Comparison of ENCODE assay signal across 8 cellular contexts in the genomic region with DNA sequence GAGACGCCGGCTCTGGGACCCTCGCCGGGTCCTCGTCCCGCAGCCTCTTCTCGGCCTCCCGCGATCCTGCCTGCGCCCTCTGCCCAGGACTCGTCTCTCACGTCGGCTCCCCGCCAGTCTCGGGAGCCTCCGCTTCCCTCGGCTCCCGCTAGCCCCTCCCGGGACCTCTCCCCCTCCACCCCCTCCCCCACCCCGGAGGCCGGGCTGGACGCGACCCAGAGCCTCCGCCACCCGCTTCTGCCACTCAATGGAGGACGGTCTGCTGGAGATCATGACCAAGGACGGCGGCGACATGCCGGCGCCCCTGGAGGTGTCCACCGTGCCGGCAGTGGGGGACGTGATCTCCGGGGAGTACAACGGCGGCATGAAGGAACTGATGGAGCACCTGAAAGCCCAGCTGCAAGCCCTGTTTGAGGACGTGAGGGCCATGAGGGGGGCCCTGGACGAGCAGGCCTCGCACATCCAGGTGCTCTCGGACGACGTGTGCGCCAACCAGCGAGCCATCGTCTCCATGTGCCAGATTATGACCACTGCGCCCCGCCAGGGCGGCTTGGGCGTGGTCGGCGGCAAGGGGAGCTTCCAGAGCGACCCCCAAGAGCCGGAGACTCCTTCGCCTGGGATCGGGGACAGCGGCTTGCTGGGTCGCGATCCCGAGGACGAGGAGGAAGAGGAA. TPM values are rescaled to one million over a fixed set of nuclear protein-coding genes. Genes with fewer than 3 reads are reported as not detected.
DNase-seq lines count a peak whose midpoint lies in the region; ATAC-seq, FAIRE-seq and TF ChIP-seq lines count a peak whose summit lies in the region.

No MANE protein-coding gene starts in this region.

- no peak overlapping the region for H3K9ac ChIP-seq in HUES6 (ENCODE audit: low read length)
- no peak overlapping the region for H3K9ac ChIP-seq in GM12878 (ENCODE audit: control insufficient read depth, insufficient read depth, low read length)

- DNase-seq in BE2C (peak; percentile 34), GM12878 (ENCODE audit: low read depth, low spot score) (no peak), lower lobe of right lung (no peak), superior temporal gyrus (ENCODE audit: extremely low spot score) (no peak), NCI-H1105 (lab: John Stamatoyannopoulos, UW) (no peak), posterior vena cava (ENCODE audit: low spot score) (no peak)

- intact Hi-C loops in GM12878 (cut with micrococcal nuclease; ENCODE audit: unreplicated experiment) (no loop called here), lower lobe of right lung (cut with DNase I) (no loop called here), posterior vena cava (cut with DNase I) (no loop called here)

- H3K79me2 ChIP-seq in GM12878 (ENCODE audit: control insufficient read depth, insufficient read depth, low read length), result no peaks in the 10 kb centered on the region

- no peak for TF ChIP-seq EP300 in GM12878 (IDR thresholded peaks at IDR 0.05; ENCODE audit: borderline replicate concordance in 1 of 2, control insufficient read depth in 1 of 2, low read depth in 2 of 2, low read length in 2 of 2)

- no TSS peak for BruUV-seq in GM12878 (replicated peaks; lab: Mats Ljungman, UMichigan)

- SMC1A ChIA-PET in GM12878 (lab: Charles Lee; ENCODE audit: uncharacterized antibody, unreplicated experiment), result interaction anchor here (1.3 kb wide), 1 partner anchor 13 kb away, joined by 5 read pairs; no protein-coding TSS in a partner anchor

- H3K36me3 ChIP-seq in BE2C (no peaks in the 10 kb centered on the region), HUES6 (ENCODE audit: control insufficient read depth, insufficient read depth, low read length) (no peaks in the 10 kb centered on the region), GM12878 (ENCODE audit: control insufficient read depth in 2 of 2, insufficient read depth in 2 of 2, low read length in 1 of 2) (no peaks in the 10 kb centered on the region), lower lobe of right lung (no peaks in the 10 kb centered on the region), urinary bladder (ENCODE audit: insufficient read depth) (no peaks in the 10 kb centered on the region)

- no peak for FAIRE-seq in GM12878 (lab: Jason Lieb, UNC)

- RAD21 ChIA-PET in GM12878 (lab: Charles Lee; ENCODE audit: unreplicated experiment), result no interaction called here

- peak overlapping the region; percentile 89 for H3K4me2 ChIP-seq in GM12878 (ENCODE audit: control insufficient read depth, insufficient read depth)

- CTCF ChIA-PET in GM12878 (lab: Yijun Ruan, JAX), result interaction anchor here (1.6 kb wide), 1 partner anchor 26 kb away, joined by 5 read pairs; the partner anchor contains the start of gene ASB8

- H3K9me3 ChIP-seq in BE2C, result no peaks in the 10 kb centered on the region
- H3K9me3 ChIP-seq in HUES6 (ENCODE audit: control insufficient read depth, insufficient read depth, low read depth, low read length), result no peaks in the 10 kb centered on the region
- H3K9me3 ChIP-seq in GM12878 (replicated peaks; ENCODE audit: control insufficient read depth, insufficient read depth, low read length), result no peaks in the 10 kb centered on the region; the same call in 2 of the 3 replicates
- no peaks in the 10 kb centered on the region for H3K9me3 ChIP-seq in lower lobe of right lung

- ATAC-seq in GM12878, result no peak
- ATAC-seq in lower lobe of right lung, result peak; percentile 18 to 39

- TF ChIP-seq RAD21 in GM12878 (IDR thresholded peaks at IDR 0.05; ENCODE audit: insufficient read depth, low read depth, low read length), result no peak

- H3K4me3 ChIP-seq in BE2C (ENCODE audit: low read depth, low read length), result peak overlapping the region; percentile 66
- peak overlapping the region; percentile 74 for H3K4me3 ChIP-seq in HUES6 (ENCODE audit: low read depth, low read length)
- peak overlapping the region; percentile 83 for H3K4me3 ChIP-seq in GM12878
- H3K4me3 ChIP-seq in lower lobe of right lung, result peak overlapping the region; percentile 75
- H3K4me3 ChIP-seq in urinary bladder (ENCODE audit: low read depth, low read length), result peak overlapping the region; percentile 64

- peaks cover 26% of the 10 kb centered on the region for H3K27me3 ChIP-seq in BE2C
- H3K27me3 ChIP-seq in HUES6 (ENCODE audit: control insufficient read depth, insufficient read depth, low read length), result peaks cover 99% of the 10 kb centered on the region
- H3K27me3 ChIP-seq in GM12878 (replicated peaks in 1 of 2; ENCODE audit: control insufficient read depth in 2 of 2, insufficient read depth in 2 of 2, low read length in 1 of 2), result peaks cover 9 to 12% of the 10 kb centered on the region in 2 experiments
- peaks cover 66% of the 10 kb centered on the region for H3K27me3 ChIP-seq in lower lobe of right lung (ENCODE audit: low read depth)

- no peaks in the 10 kb centered on the region for H4K20me1 ChIP-seq in GM12878 (ENCODE audit: control insufficient read depth, insufficient read depth)

- no peak for TF ChIP-seq POLR2A in GM12878 (IDR thresholded peaks at IDR 0.05; ENCODE audit: low read depth, low read length)

- WGBS in GM12878 (ENCODE audit: insufficient coverage, insufficient replicate concordance, low lambda C conversion rate, missing lambda C conversion rate), result 22% methylated on average over 33 of the region's 61 CpGs
- under 1% methylated on average over 61 of the region's 61 CpGs for WGBS in urinary bladder

- no peak overlapping the region for H3K27ac ChIP-seq in HUES6 (ENCODE audit: low read depth, low read length)
- no peak overlapping the region for H3K27ac ChIP-seq in GM12878 (ENCODE audit: control insufficient read depth, insufficient read depth)
- H3K27ac ChIP-seq in lower lobe of right lung, result no peak overlapping the region
- H3K27ac ChIP-seq in urinary bladder (ENCODE audit: low read depth), result no peak overlapping the region

- POLR2A ChIA-PET in GM12878 (lab: Charles Lee), result no interaction called here

- TF ChIP-seq CTCF in BE2C (IDR thresholded peaks at IDR 0.05; ENCODE audit: low read depth, low read length) (no peak), GM12878 (IDR thresholded peaks at IDR 0.05 in 2 of 3, conservative IDR thresholded peaks at IDR 0.05 in 1 of 3; ENCODE audit: control insufficient read depth in 2 of 3, extremely low read depth in 1 of 3, insufficient read depth in 1 of 3, low read depth in 3 of 3, low read length in 3 of 3) (no peak), lower lobe of right lung (IDR thresholded peaks at IDR 0.05) (no peak)

- H3K4me1 ChIP-seq in BE2C (no peaks in the 10 kb centered on the region), HUES6 (ENCODE audit: control insufficient read depth, insufficient read depth, low read length) (0 out of 2 replicates have a peak, but pooled peaks cover 7% of the 10 kb centered on the region), GM12878 (ENCODE audit: control insufficient read depth, insufficient read depth, low read length) (peaks cover 5% of the 10 kb centered on the region), lower lobe of right lung (peaks cover 23% of the 10 kb centered on the region), urinary bladder (ENCODE audit: insufficient read depth) (no peaks in the 10 kb centered on the region)

- in situ Hi-C loops in GM12878 (cut with MboI), result no loop called here

- H2AFZ ChIP-seq in GM12878 (ENCODE audit: control insufficient read depth, low read depth, low read length), result peak overlapping the region; percentile 70

RNA-seq across cellular contexts. Expression of gene CCDC184, which starts 0.6 kb away (rescaled TPM):
- 1.7 TPM for polyA plus RNA-seq in BE2C (2012; ENCODE audit: insufficient read depth, insufficient read length, low read depth)
- total RNA-seq in GM12878 (2013; cell fraction: nucleolus; rRNA removed), result not detected in 2 replicates
- total RNA-seq in GM12878 (2014; rRNA removed) (not detected in 2 replicates), GM12878 (2014; rRNA removed; fragmentation: Illumina TruSeq; extraction: Trizol) (not detected in 2 replicates), GM12878 (2021) (not detected in 2 replicates), lower lobe of right lung (1.0 TPM), urinary bladder (0.85 TPM), posterior vena cava (under 1 TPM; 0.48 to 0.74 TPM)
- polyA plus RNA-seq in GM12878 (2011; ENCODE audit: low read depth), result not detected
- polyA plus RNA-seq in GM12878 (2011; rRNA removed) (not detected in 2 replicates), GM12878 (2014; fragmentation: Illumina TruSeq; extraction: Trizol) (not detected in 2 replicates), GM12878 (2014; fragmentation: Nextera tagmentation; extraction: Ambion mirVana) (not detected), GM12878 (2014; rRNA removed) (not detected in 2 replicates), GM12878 (2016; fragmentation: Nextera tagmentation; extraction: Ambion mirVana) (not detected), urinary bladder (3.7 TPM)
- polyA plus RNA-seq in GM12878 (2011; cell fraction: cytosol; rRNA removed), result 0.01 TPM in 1 of 2 replicates, not detected in the other
- not detected in 2 replicates for polyA plus RNA-seq in GM12878 (2011; cell fraction: nucleus; rRNA removed)
- polyA plus RNA-seq in GM12878 (2012), result not detected in 2 replicates
- polyA minus RNA-seq in GM12878 (2011; rRNA and poly(A)+ RNA removed), result not detected in 2 replicates
- not detected in 2 replicates for polyA minus RNA-seq in GM12878 (2011; cell fraction: cytosol; rRNA and poly(A)+ RNA removed)
- polyA minus RNA-seq in GM12878 (2011; cell fraction: nucleus; rRNA and poly(A)+ RNA removed), result not detected in 2 replicates

RNA-seq across cellular contexts. Expression of gene OR10AD1, which starts 19.1 kb away (rescaled TPM):
- not detected for polyA plus RNA-seq in BE2C (2012; ENCODE audit: insufficient read depth, insufficient read length, low read depth)
- not detected in 2 replicates for total RNA-seq in GM12878 (2013; cell fraction: nucleolus; rRNA removed)
- not detected in 2 replicates for total RNA-seq in GM12878 (2014; rRNA removed)
- total RNA-seq in GM12878 (2014; rRNA removed; fragmentation: Illumina TruSeq; extraction: Trizol), result not detected in 2 replicates
- not detected in 2 replicates for total RNA-seq in GM12878 (2021)
- polyA plus RNA-seq in GM12878 (2011; ENCODE audit: low read depth), result not detected
- not detected in 2 replicates for polyA plus RNA-seq in GM12878 (2011; rRNA removed)
- polyA plus RNA-seq in GM12878 (2011; cell fraction: cytosol; rRNA removed), result not detected in 2 replicates
- polyA plus RNA-seq in GM12878 (2011; cell fraction: nucleus; rRNA removed), result not detected in 2 replicates
- polyA plus RNA-seq in GM12878 (2012), result 0.14 TPM in 1 of 2 replicates, not detected in the other
- polyA plus RNA-seq in GM12878 (2014; fragmentation: Illumina TruSeq; extraction: Trizol), result not detected in 2 replicates
- under 1 TPM in 1 of 2 experiments, not detected in 1; 0.04 TPM for polyA plus RNA-seq in GM12878 (2014; fragmentation: Nextera tagmentation; extraction: Ambion mirVana)
- polyA plus RNA-seq in GM12878 (2014; rRNA removed), result not detected in 2 replicates
- under 1 TPM in 1 of 2 experiments, not detected in 1; 0.12 TPM for polyA plus RNA-seq in GM12878 (2016; fragmentation: Nextera tagmentation; extraction: Ambion mirVana)
- not detected in 2 replicates for polyA minus RNA-seq in GM12878 (2011; rRNA and poly(A)+ RNA removed)
- not detected in 2 replicates for polyA minus RNA-seq in GM12878 (2011; cell fraction: cytosol; rRNA and poly(A)+ RNA removed)
- polyA minus RNA-seq in GM12878 (2011; cell fraction: nucleus; rRNA and poly(A)+ RNA removed), result not detected in 2 replicates
- total RNA-seq in lower lobe of right lung, result not detected
- total RNA-seq in urinary bladder, result not detected
- polyA plus RNA-seq in urinary bladder, result not detected
- total RNA-seq in posterior vena cava, result not detected

RNA-seq across cellular contexts. Expression of gene ASB8, which starts 26.7 kb away (rescaled TPM):
- polyA plus RNA-seq in BE2C (2012; ENCODE audit: insufficient read depth, insufficient read length, low read depth), result 43.2 TPM
- 40.2 and 42.5 TPM in 2 replicates for total RNA-seq in GM12878 (2013; cell fraction: nucleolus; rRNA removed)
- total RNA-seq in GM12878 (2014; rRNA removed), result 28.8 and 38.5 TPM in 2 replicates
- total RNA-seq in GM12878 (2014; rRNA removed; fragmentation: Illumina TruSeq; extraction: Trizol), result 22.8 and 23.7 TPM in 2 replicates
- total RNA-seq in GM12878 (2021), result 28.7 and 29.3 TPM in 2 replicates
- polyA plus RNA-seq in GM12878 (2011; ENCODE audit: low read depth), result 24.7 TPM
- polyA plus RNA-seq in GM12878 (2011; rRNA removed), result 45.5 and 48.0 TPM in 2 replicates
- 39.1 and 42.8 TPM in 2 replicates for polyA plus RNA-seq in GM12878 (2011; cell fraction: cytosol; rRNA removed)
- 15.0 and 16.0 TPM in 2 replicates for polyA plus RNA-seq in GM12878 (2011; cell fraction: nucleus; rRNA removed)
- 24.1 and 25.9 TPM in 2 replicates for polyA plus RNA-seq in GM12878 (2012)
- polyA plus RNA-seq in GM12878 (2014; fragmentation: Illumina TruSeq; extraction: Trizol), result 28.1 and 29.2 TPM in 2 replicates
- polyA plus RNA-seq in GM12878 (2014; fragmentation: Nextera tagmentation; extraction: Ambion mirVana), result 10 to 100 TPM; 28.3 to 30.3 TPM
- polyA plus RNA-seq in GM12878 (2014; rRNA removed), result 21.2 and 25.1 TPM in 2 replicates
- 10 to 100 TPM; 30.2 to 32.4 TPM for polyA plus RNA-seq in GM12878 (2016; fragmentation: Nextera tagmentation; extraction: Ambion mirVana)
- 31.9 and 38.9 TPM in 2 replicates for polyA minus RNA-seq in GM12878 (2011; rRNA and poly(A)+ RNA removed)
- polyA minus RNA-seq in GM12878 (2011; cell fraction: cytosol; rRNA and poly(A)+ RNA removed), result 16.3 and 22.4 TPM in 2 replicates
- 14.0 and 21.0 TPM in 2 replicates for polyA minus RNA-seq in GM12878 (2011; cell fraction: nucleus; rRNA and poly(A)+ RNA removed)
- 40.9 TPM for total RNA-seq in lower lobe of right lung
- total RNA-seq in urinary bladder, result 28.7 TPM
- polyA plus RNA-seq in urinary bladder, result 32.0 TPM
- 10 to 100 TPM; 34.7 to 37.8 TPM for total RNA-seq in posterior vena cava
